1 cellular context compared by ENCODE assay signal in genomic region chr1:173489929-173490328, GRCh38.
TF ChIP-seq lines count a peak whose summit lies in the region.

No MANE protein-coding gene starts in this region.

TF ChIP-seq in IMR-90, 13 proteins besides CTCF, POLR2A, EP300 and RAD21:
- TF ChIP-seq RCOR1 (IDR thresholded peaks at IDR 0.05; ENCODE audit: insufficient replicate concordance, low read length) (no peak), SMC3 (IDR thresholded peaks at IDR 0.05; ENCODE audit: low read depth, low read length) (no peak), CEBPB (IDR thresholded peaks at IDR 0.05; ENCODE audit: low read depth, low read length) (no peak)
- TF ChIP-seq, protein P1, sequence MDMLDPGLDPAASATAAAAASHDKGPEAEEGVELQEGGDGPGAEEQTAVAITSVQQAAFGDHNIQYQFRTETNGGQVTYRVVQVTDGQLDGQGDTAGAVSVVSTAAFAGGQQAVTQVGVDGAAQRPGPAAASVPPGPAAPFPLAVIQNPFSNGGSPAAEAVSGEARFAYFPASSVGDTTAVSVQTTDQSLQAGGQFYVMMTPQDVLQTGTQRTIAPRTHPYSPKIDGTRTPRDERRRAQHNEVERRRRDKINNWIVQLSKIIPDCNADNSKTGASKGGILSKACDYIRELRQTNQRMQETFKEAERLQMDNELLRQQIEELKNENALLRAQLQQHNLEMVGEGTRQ (IDR thresholded peaks at IDR 0.05; ENCODE audit: low read depth, low read length): no peak
